Comparison of ENCODE assay signal across 8 cellular contexts in genomic region chr22:40637181-40638150, GRCh38. TPM values are rescaled to one million over a fixed set of nuclear protein-coding genes. Genes with fewer than 3 reads are reported as not detected.
A peak's percentile ranks its signal among the peaks of the same experiment; 100 is the strongest.
DNase-seq lines count a peak whose midpoint lies in the region; ATAC-seq, FAIRE-seq and TF ChIP-seq lines count a peak whose summit lies in the region.

No MANE protein-coding gene starts in this region.

- TF ChIP-seq CTCF in GM06990 (IDR thresholded peaks at IDR 0.05; ENCODE audit: insufficient read depth, low read length, poor library complexity, severe bottlenecking) = no peak
- no peak for TF ChIP-seq CTCF in GM12878 (IDR thresholded peaks at IDR 0.05 in 2 of 3, conservative IDR thresholded peaks at IDR 0.05 in 1 of 3; ENCODE audit: control insufficient read depth in 2 of 3, extremely low read depth in 1 of 3, insufficient read depth in 1 of 3, low read depth in 3 of 3, low read length in 3 of 3)

- peak overlapping the region; percentile 76 for H3K9ac ChIP-seq in GM12878 (ENCODE audit: control insufficient read depth, insufficient read depth, low read length)

- WGBS in GM12878 (ENCODE audit: insufficient coverage, insufficient replicate concordance, low lambda C conversion rate, missing lambda C conversion rate) = 13% methylated on average over 46 of the region's 46 CpGs

- H3K9me3 ChIP-seq in GM12878 (replicated peaks; ENCODE audit: control insufficient read depth, insufficient read depth, low read length) = peaks cover 2% of the 10 kb centered on the region; the same call in 2 of the 3 replicates

- peak overlapping the region; percentile 96 for H2AFZ ChIP-seq in GM12878 (ENCODE audit: control insufficient read depth, low read depth, low read length)

- ATAC-seq in HG03045 (IDR thresholded peaks at IDR 0.05; ENCODE audit: unreplicated experiment) = peak; percentile 6
- peak; percentile 21 for ATAC-seq in GM12878
- no peak for ATAC-seq in HG02798 (IDR thresholded peaks at IDR 0.05; ENCODE audit: poor library complexity, unreplicated experiment)

- H3K36me3 ChIP-seq in GM06990 (ENCODE audit: control insufficient read depth, insufficient read depth, low read length) (no peaks in the 10 kb centered on the region), GM12878 (ENCODE audit: control insufficient read depth in 2 of 2, insufficient read depth in 2 of 2, low read length in 1 of 2) (no peaks in the 10 kb centered on the region)

- peak overlapping the region; percentile 79 for H3K27ac ChIP-seq in GM12878 (ENCODE audit: control insufficient read depth, insufficient read depth)

- RAD21 ChIA-PET in GM12878 (lab: Charles Lee; ENCODE audit: unreplicated experiment) = interaction anchor here (0.7 to 2.0 kb wide), 17 partner anchors 9 to 262 kb away, joined by 3 to 21 read pairs (median 5); no protein-coding TSS in a partner anchor

- POLR2A ChIA-PET in GM12878 (lab: Charles Lee) = interaction anchor here (0.5 to 1.9 kb wide), 14 partner anchors 10 to 290 kb away, joined by 3 to 26 read pairs (median 3); no protein-coding TSS in a partner anchor

- no peak for FAIRE-seq in GM12878 (lab: Jason Lieb, UNC)

- H3K4me3 ChIP-seq in GM06990 (replicated peaks; ENCODE audit: low read depth, low read length) (peak overlapping the region; percentile 87), GM12878 (peak overlapping the region; percentile 85)

- CTCF ChIA-PET in GM12878 (lab: Yijun Ruan, JAX) = interaction anchor here (0.9 to 9.3 kb wide), 12 partner anchors 8 to 263 kb away, joined by 3 to 79 read pairs (median 4); partner anchors contain the start of genes ST13 and XPNPEP3

- SMC1A ChIA-PET in GM12878 (lab: Charles Lee; ENCODE audit: uncharacterized antibody, unreplicated experiment) = interaction anchor here (0.8 to 9.9 kb wide), 9 partner anchors 9 to 201 kb away, joined by 3 to 96 read pairs (median 9); no protein-coding TSS in a partner anchor

- TF ChIP-seq EP300 in GM12878 (IDR thresholded peaks at IDR 0.05; ENCODE audit: borderline replicate concordance in 1 of 2, control insufficient read depth in 1 of 2, low read depth in 2 of 2, low read length in 2 of 2) = no peak

- H3K27me3 ChIP-seq in GM06990 (replicated peaks; ENCODE audit: control insufficient read depth, insufficient read depth, low read length) (no peaks in the 10 kb centered on the region), GM12878 (replicated peaks in 1 of 2; ENCODE audit: control insufficient read depth in 2 of 2, insufficient read depth in 2 of 2, low read length in 1 of 2) (no peaks in the 10 kb centered on the region)

- H3K4me1 ChIP-seq in GM12878 (ENCODE audit: control insufficient read depth, insufficient read depth, low read length) = peaks cover 6% of the 10 kb centered on the region

- no peak for TF ChIP-seq RAD21 in GM12878 (IDR thresholded peaks at IDR 0.05; ENCODE audit: insufficient read depth, low read depth, low read length)

- peaks cover 38% of the 10 kb centered on the region for H3K79me2 ChIP-seq in GM12878 (ENCODE audit: control insufficient read depth, insufficient read depth, low read length)

- TF ChIP-seq POLR2A in GM12878 (IDR thresholded peaks at IDR 0.05; ENCODE audit: low read depth, low read length) = no peak

- H3K4me2 ChIP-seq in GM12878 (ENCODE audit: control insufficient read depth, insufficient read depth) = peak overlapping the region; percentile 79

- intact Hi-C loops in GM12878 (cut with micrococcal nuclease; ENCODE audit: unreplicated experiment) = loop anchor here (2.0 kb wide), 1 partner anchor 105 kb away; no protein-coding TSS in a partner anchor

- DNase-seq in GM06990 (ENCODE audit: extremely low read depth, insufficient read length) = no peak
- DNase-seq in T follicular helper cell (ENCODE audit: low read depth) = peak; percentile 23
- DNase-seq in GM12878 (ENCODE audit: low read depth, low spot score) = no peak
- DNase-seq in iris pigment epithelial cell (ENCODE audit: low read depth) = peak; percentile 56
- DNase-seq in stimulated activated CD4-positive, alpha-beta T cell treated with anti-CD3 and anti-CD28 coated beads, Interleukin-1b, Interleukin-23, amount 100 ng/mL, for 24 hours (ENCODE audit: low read depth in 4 of 4, low spot score in 1 of 4) = peak; percentile 19 to 67 (median 35)
- no peak for DNase-seq in EL

- BruUV-seq in GM12878 (replicated peaks; lab: Mats Ljungman, UMichigan) = no TSS peak

- in situ Hi-C loops in GM12878 (cut with MboI) = no loop called here

- no peaks in the 10 kb centered on the region for H4K20me1 ChIP-seq in GM12878 (ENCODE audit: control insufficient read depth, insufficient read depth)

TF ChIP-seq in GM12878, 131 proteins besides CTCF, POLR2A, EP300 and RAD21 (continues in another document):
- no peak for TF ChIP-seq NFIC (IDR thresholded peaks at IDR 0.05; ENCODE audit: low read depth, low read length)
- no peak for TF ChIP-seq E4F1 (IDR thresholded peaks at IDR 0.05; ENCODE audit: borderline replicate concordance, partially characterized antibody)

RNA-seq across cellular contexts. Expression of gene MRTFA, which starts 0.9 kb away (rescaled TPM):
- total RNA-seq in GM12878 (2013; cell fraction: nucleolus; rRNA removed) = 133 and 151 TPM in 2 replicates
- total RNA-seq in GM12878 (2014; rRNA removed) (27.2 and 27.5 TPM in 2 replicates), GM12878 (2014; rRNA removed; fragmentation: Illumina TruSeq; extraction: Trizol) (9.5 and 11.3 TPM in 2 replicates), GM12878 (2021) (58.6 and 63.9 TPM in 2 replicates)
- polyA plus RNA-seq in GM12878 (2011; ENCODE audit: low read depth) = 14.4 TPM
- polyA plus RNA-seq in GM12878 (2011; rRNA removed) (4.1 and 4.3 TPM in 2 replicates), GM12878 (2014; fragmentation: Illumina TruSeq; extraction: Trizol) (14.1 and 17.0 TPM in 2 replicates), GM12878 (2014; fragmentation: Nextera tagmentation; extraction: Ambion mirVana) (1 to 10 TPM; 2.0 to 2.6 TPM), GM12878 (2014; rRNA removed) (18.9 and 25.9 TPM in 2 replicates), GM12878 (2016; fragmentation: Nextera tagmentation; extraction: Ambion mirVana) (10 to 100 TPM; 29.1 to 29.6 TPM)
- 5.8 and 7.9 TPM in 2 replicates for polyA plus RNA-seq in GM12878 (2011; cell fraction: cytosol; rRNA removed)
- polyA plus RNA-seq in GM12878 (2011; cell fraction: nucleus; rRNA removed) = 16.2 and 28.6 TPM in 2 replicates
- polyA plus RNA-seq in GM12878 (2012) = 27.0 and 29.9 TPM in 2 replicates
- polyA minus RNA-seq in GM12878 (2011; rRNA and poly(A)+ RNA removed) = 23.8 and 24.5 TPM in 2 replicates
- polyA minus RNA-seq in GM12878 (2011; cell fraction: cytosol; rRNA and poly(A)+ RNA removed) = 10.1 and 11.6 TPM in 2 replicates
- 25.5 and 49.7 TPM in 2 replicates for polyA minus RNA-seq in GM12878 (2011; cell fraction: nucleus; rRNA and poly(A)+ RNA removed)

RNA-seq across cellular contexts. Expression of gene MCHR1, which starts 41.8 kb away (rescaled TPM):
- total RNA-seq in GM12878 (2013; cell fraction: nucleolus; rRNA removed) = not detected in 2 replicates
- total RNA-seq in GM12878 (2014; rRNA removed) = not detected in 2 replicates
- total RNA-seq in GM12878 (2014; rRNA removed; fragmentation: Illumina TruSeq; extraction: Trizol) = not detected in 2 replicates
- total RNA-seq in GM12878 (2021) = not detected in 2 replicates
- polyA plus RNA-seq in GM12878 (2011; ENCODE audit: low read depth) = not detected
- polyA plus RNA-seq in GM12878 (2011; rRNA removed) = not detected in 2 replicates
- 0.07 and 0.13 TPM in 2 replicates for polyA plus RNA-seq in GM12878 (2011; cell fraction: cytosol; rRNA removed)
- polyA plus RNA-seq in GM12878 (2011; cell fraction: nucleus; rRNA removed) = not detected in 2 replicates
- polyA plus RNA-seq in GM12878 (2012) = not detected in 2 replicates
- polyA plus RNA-seq in GM12878 (2014; fragmentation: Illumina TruSeq; extraction: Trizol) = not detected in 2 replicates
- not detected for polyA plus RNA-seq in GM12878 (2014; fragmentation: Nextera tagmentation; extraction: Ambion mirVana)
- not detected in 2 replicates for polyA plus RNA-seq in GM12878 (2014; rRNA removed)
- polyA plus RNA-seq in GM12878 (2016; fragmentation: Nextera tagmentation; extraction: Ambion mirVana) = not detected
- 0.80 TPM in 1 of 2 replicates, not detected in the other for polyA minus RNA-seq in GM12878 (2011; rRNA and poly(A)+ RNA removed)
- not detected in 2 replicates for polyA minus RNA-seq in GM12878 (2011; cell fraction: cytosol; rRNA and poly(A)+ RNA removed)
- polyA minus RNA-seq in GM12878 (2011; cell fraction: nucleus; rRNA and poly(A)+ RNA removed) = not detected in 2 replicates

Comparison
In these comparisons a context has a peak if more than half of its experiments do, and no peak if none do; other contexts are left out.
1. DNase-seq: peak in T follicular helper cell (single experiment), iris pigment epithelial cell (single experiment) and stimulated activated CD4-positive, alpha-beta T cell treated with anti-CD3 and anti-CD28 coated beads, Interleukin-1b, Interleukin-23, amount 100 ng/mL, for 24 hours (4 of 4); none in GM06990 (single experiment), GM12878 (single experiment) and EL (single experiment).